Comparison of ENCODE assay signal across 24 cellular contexts in the genomic region with DNA sequence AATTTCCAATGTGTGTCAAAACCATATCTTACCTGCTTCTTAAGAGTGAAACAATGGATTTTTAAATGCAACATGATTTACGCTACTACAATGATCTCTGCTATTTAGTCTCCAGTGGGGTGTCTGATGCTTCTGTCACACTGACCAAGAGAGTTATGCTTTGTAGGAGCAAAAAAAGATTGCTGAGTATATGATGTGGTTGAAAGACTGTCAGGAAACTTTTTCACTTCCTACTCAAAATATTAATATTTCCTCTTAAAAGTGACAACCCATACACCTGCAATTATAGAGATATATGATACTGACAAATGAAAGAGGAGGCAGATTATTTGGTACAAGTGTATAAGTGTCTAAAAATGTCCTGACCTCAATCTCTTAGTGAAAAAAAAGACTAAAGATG.
DNase-seq lines count a peak whose midpoint lies in the region; ATAC-seq and TF ChIP-seq lines count a peak whose summit lies in the region.
"Had no signal": no experiment of that assay in that cellular context is flagged by ENCODE, and none has a peak within 500 bp of the region (broad histone marks: within the 10 kb centered on the region; RNA-seq: fewer than 3 reads in every experiment).

No MANE protein-coding gene starts in this region.

- no peaks in the 10 kb centered on the region for H3K27me3 Mint-ChIP-seq in activated T-helper 2 cell treated with anti-CD3 and anti-CD28 coated beads, Interferon-gamma antibody, Interleukin-2, Interleukin-4, amounts not matched to agents 10 μg/mL and 5 μg/mL and 100 μg/mL, durations not matched to agents 14 hours and 24 hours and 36 hours (ENCODE audit: low read depth)
- H3K27me3 Mint-ChIP-seq in activated T-cell treated with anti-CD3 and anti-CD28 coated beads, Interleukin-2, amount 50 U/mL, for 24 hours, result no peaks in the 10 kb centered on the region
- H3K27me3 Mint-ChIP-seq: CD4-positive, alpha-beta memory T cell had no signal

- H3K4me1 ChIP-seq in DOHH2 (ENCODE audit: control insufficient read depth, low read length) (peaks cover 23% of the 10 kb centered on the region), OCI-LY1 (ENCODE audit: insufficient read depth, low read length, severe bottlenecking) (peaks cover 32% of the 10 kb centered on the region)
- H3K4me1 ChIP-seq: A549, BE2C, HAP-1 had no signal

- H3K79me2 ChIP-seq in DOHH2 (ENCODE audit: control insufficient read depth, low read length) (no peaks in the 10 kb centered on the region), OCI-LY1 (ENCODE audit: insufficient read depth, low read length) (no peaks in the 10 kb centered on the region), SU-DHL-6 (ENCODE audit: insufficient read depth, low read length) (no peaks in the 10 kb centered on the region)

- H3K27ac ChIP-seq in DOHH2 (ENCODE audit: low read depth, low read length) (peak overlapping the region; percentile 69), OCI-LY1 (ENCODE audit: low read depth, low read length, poor library complexity, severe bottlenecking) (peak overlapping the region; percentile 78), SU-DHL-6 (ENCODE audit: low read depth, low read length) (peak overlapping the region; percentile 66)
- H3K27ac ChIP-seq: A549 had no signal

- no peaks in the 10 kb centered on the region for H3K36me3 Mint-ChIP-seq in activated T-helper 2 cell treated with anti-CD3 and anti-CD28 coated beads, Interferon-gamma antibody, Interleukin-2, Interleukin-4, amounts not matched to agents 10 μg/mL and 5 μg/mL and 100 μg/mL, durations not matched to agents 14 hours and 24 hours and 36 hours (ENCODE audit: low read depth)
- no peaks in the 10 kb centered on the region for H3K36me3 Mint-ChIP-seq in activated T-cell treated with anti-CD3 and anti-CD28 coated beads, Interleukin-2, amount 50 U/mL, for 24 hours (ENCODE audit: low read depth)
- H3K36me3 Mint-ChIP-seq: CD4-positive, alpha-beta memory T cell had no signal

- H3F3A ChIP-seq in DOHH2 (ENCODE audit: control insufficient read depth, insufficient read depth), result peaks cover 7% of the 10 kb centered on the region
- H3F3A ChIP-seq in OCI-LY1 (ENCODE audit: insufficient read depth, low read length), result no peaks in the 10 kb centered on the region
- H3F3A ChIP-seq in SU-DHL-6 (ENCODE audit: insufficient read depth), result 0 out of 2 replicates have a peak, but pooled peaks cover 2% of the 10 kb centered on the region

- DNase-seq in NCI-H1092 (lab: John Stamatoyannopoulos, UW), result no peak
- DNase-seq in activated T-helper 2 cell treated with anti-CD3 and anti-CD28 coated beads, Interferon-gamma antibody, Interleukin-2, Interleukin-4, amounts not matched to agents 10 μg/mL and 5 μg/mL and 100 μg/mL, durations not matched to agents 14 hours and 24 hours and 36 hours (ENCODE audit: low spot score), result no peak
- no peak for DNase-seq in activated T-cell treated with anti-CD3 and anti-CD28 coated beads, Interleukin-2, amount 50 U/mL, for 24 hours
- no peak for DNase-seq in DMS114 treated with DMSO at 0.1 percent for 48 hours (lab: John Stamatoyannopoulos, UW; ENCODE audit: unreplicated experiment)
- DNase-seq: 8988T; ACHN; AML-193; BE2C; C1 segment of cervical spinal cord; Calu3; CD4-positive, alpha-beta memory T cell; COR-L47; DMS153; DND-41; EL; GDM1; GOT3; HFFc6 had no signal

- peak; percentile 46 for ATAC-seq in GM19463 (IDR thresholded peaks at IDR 0.05; ENCODE audit: unreplicated experiment)
- ATAC-seq: A549 had no signal

- H3K27me3 ChIP-seq in DOHH2 (ENCODE audit: control insufficient read depth, low read length) (no peaks in the 10 kb centered on the region), OCI-LY1 (ENCODE audit: insufficient read depth, low read length) (no peaks in the 10 kb centered on the region), SU-DHL-6 (ENCODE audit: low read length) (no peaks in the 10 kb centered on the region)
- H3K27me3 ChIP-seq: BE2C had no signal

- H3K4me2 ChIP-seq in DOHH2 (ENCODE audit: low read length) (peak overlapping the region; percentile 55), OCI-LY1 (ENCODE audit: low read length) (peak overlapping the region; percentile 61), SU-DHL-6 (ENCODE audit: low read depth, low read length, poor library complexity, severe bottlenecking) (peak overlapping the region; percentile 76)
- H3K4me2 ChIP-seq: A549 had no signal

- H2AFZ ChIP-seq in OCI-LY1 (ENCODE audit: low read length), result no peak overlapping the region
- peak overlapping the region; percentile 76 for H2AFZ ChIP-seq in SU-DHL-6 (ENCODE audit: low read depth, low read length, severe bottlenecking)

- H3K9me3 Mint-ChIP-seq in activated T-helper 2 cell treated with anti-CD3 and anti-CD28 coated beads, Interferon-gamma antibody, Interleukin-2, Interleukin-4, amounts not matched to agents 10 μg/mL and 5 μg/mL and 100 μg/mL, durations not matched to agents 14 hours and 24 hours and 36 hours, result no peaks in the 10 kb centered on the region
- H3K9me3 Mint-ChIP-seq in activated T-cell treated with anti-CD3 and anti-CD28 coated beads, Interleukin-2, amount 50 U/mL, for 24 hours, result no peaks in the 10 kb centered on the region
- H3K9me3 Mint-ChIP-seq: CD4-positive, alpha-beta memory T cell; HFFc6 had no signal

- H4K20me1 ChIP-seq in DOHH2 (ENCODE audit: control insufficient read depth, insufficient read depth, low read depth, low read length) (no peaks in the 10 kb centered on the region), OCI-LY1 (ENCODE audit: insufficient read depth, low read length) (no peaks in the 10 kb centered on the region), SU-DHL-6 (ENCODE audit: low read depth, low read length) (no peaks in the 10 kb centered on the region)

- no peak overlapping the region for H3K4me3 Mint-ChIP-seq in activated T-helper 2 cell treated with anti-CD3 and anti-CD28 coated beads, Interferon-gamma antibody, Interleukin-2, Interleukin-4, amounts not matched to agents 10 μg/mL and 5 μg/mL and 100 μg/mL, durations not matched to agents 14 hours and 24 hours and 36 hours (ENCODE audit: low read depth)
- no peak overlapping the region for H3K4me3 Mint-ChIP-seq in activated T-cell treated with anti-CD3 and anti-CD28 coated beads, Interleukin-2, amount 50 U/mL, for 24 hours
- H3K4me3 Mint-ChIP-seq: CD4-positive, alpha-beta memory T cell; HFFc6 had no signal

- no peaks in the 10 kb centered on the region for H3K9me2 ChIP-seq in DOHH2 (replicated peaks; ENCODE audit: control insufficient read depth, low read length)
- H3K9me2 ChIP-seq in OCI-LY1 (ENCODE audit: low read depth, low read length), result no peaks in the 10 kb centered on the region
- H3K9me2 ChIP-seq in SU-DHL-6 (replicated peaks; ENCODE audit: insufficient read depth, low read length), result no peaks in the 10 kb centered on the region

- H3K36me3 ChIP-seq in DOHH2 (ENCODE audit: control insufficient read depth, low read length), result no peaks in the 10 kb centered on the region
- no peaks in the 10 kb centered on the region for H3K36me3 ChIP-seq in OCI-LY1 (ENCODE audit: insufficient read depth, low read length)
- no peaks in the 10 kb centered on the region for H3K36me3 ChIP-seq in SU-DHL-6 (ENCODE audit: low read length)
- H3K36me3 ChIP-seq: BE2C, HAP-1 had no signal

- TF ChIP-seq CTCF in DOHH2 (IDR thresholded peaks at IDR 0.05; ENCODE audit: low read depth, low read length, poor library complexity, severe bottlenecking), result no peak
- TF ChIP-seq CTCF in OCI-LY1 (IDR thresholded peaks at IDR 0.05; ENCODE audit: low read length), result no peak
- no peak for TF ChIP-seq CTCF in SU-DHL-6 (IDR thresholded peaks at IDR 0.05; ENCODE audit: insufficient read depth, low read length, poor library complexity, severe bottlenecking)

- peak overlapping the region; percentile 44 for H3K9ac ChIP-seq in OCI-LY1 (ENCODE audit: low read length)
- H3K9ac ChIP-seq in SU-DHL-6 (ENCODE audit: low read length), result peak overlapping the region; percentile 34

- H3K9me3 ChIP-seq in DOHH2 (ENCODE audit: control insufficient read depth, insufficient read depth, low read length) (no peaks in the 10 kb centered on the region), OCI-LY1 (ENCODE audit: low read length) (no peaks in the 10 kb centered on the region), SU-DHL-6 (ENCODE audit: insufficient read depth, low read length) (no peaks in the 10 kb centered on the region)
- H3K9me3 ChIP-seq: A549, BE2C, HAP-1 had no signal

- intact Hi-C loops in activated T-helper 2 cell treated with anti-CD3 and anti-CD28 coated beads, Interferon-gamma antibody, Interleukin-2, Interleukin-4, amounts not matched to agents 10 μg/mL and 5 μg/mL and 100 μg/mL, durations not matched to agents 14 hours and 24 hours and 36 hours (cut with micrococcal nuclease), result no loop called here

- H3K4me3 ChIP-seq in DOHH2 (ENCODE audit: low read length) (peak overlapping the region; percentile 44), OCI-LY1 (ENCODE audit: low read depth, low read length, poor library complexity, severe bottlenecking) (peak overlapping the region; percentile 22), SU-DHL-6 (ENCODE audit: insufficient read depth, low read length, poor library complexity, severe bottlenecking) (peak overlapping the region; percentile 9)
- H3K4me3 ChIP-seq: A549, HAP-1 had no signal

- H3K27ac Mint-ChIP-seq in activated T-helper 2 cell treated with anti-CD3 and anti-CD28 coated beads, Interferon-gamma antibody, Interleukin-2, Interleukin-4, amounts not matched to agents 10 μg/mL and 5 μg/mL and 100 μg/mL, durations not matched to agents 14 hours and 24 hours and 36 hours, result no peak overlapping the region
- no peak overlapping the region for H3K27ac Mint-ChIP-seq in activated T-cell treated with anti-CD3 and anti-CD28 coated beads, Interleukin-2, amount 50 U/mL, for 24 hours
- H3K27ac Mint-ChIP-seq: CD4-positive, alpha-beta memory T cell; HFFc6 had no signal

- H3K4me1 Mint-ChIP-seq in activated T-helper 2 cell treated with anti-CD3 and anti-CD28 coated beads, Interferon-gamma antibody, Interleukin-2, Interleukin-4, amounts not matched to agents 10 μg/mL and 5 μg/mL and 100 μg/mL, durations not matched to agents 14 hours and 24 hours and 36 hours (ENCODE audit: low read depth), result no peaks in the 10 kb centered on the region
- H3K4me1 Mint-ChIP-seq in activated T-cell treated with anti-CD3 and anti-CD28 coated beads, Interleukin-2, amount 50 U/mL, for 24 hours (ENCODE audit: low read depth), result no peaks in the 10 kb centered on the region
- H3K4me1 Mint-ChIP-seq: CD4-positive, alpha-beta memory T cell had no signal
